ENCODE assay signal across 26 cellular contexts in genomic region chr12:130412384-130412783, GRCh38.
"Had no signal": no experiment of that assay in that cellular context is flagged by ENCODE, and none has a peak within 500 bp of the region (broad histone marks: within the 10 kb centered on the region; RNA-seq: fewer than 3 reads in every experiment).

No MANE protein-coding gene starts in this region.

- H3K36me3 ChIP-seq: stomach, suprapubic skin, thoracic aorta, thyroid gland, tibial artery, tibial nerve, transverse colon, upper lobe of left lung, upper lobe of right lung, uterus, vagina had no signal

- ATAC-seq: stimulated activated effector memory CD8-positive, alpha-beta T cell treated with anti-CD3 and anti-CD28 coated beads, Interleukin-12 subunit alpha, Interleukin-12 subunit beta, amount 100 ng/mL, for 72 hours; stimulated activated memory B cell treated with anti-CD40 and anti-IgM and Interleukin-4, amounts not matched to agents 10 μg/mL and 1 μg/mL and 100 μg/mL, for 72 hours; stimulated activated naive B cell treated with anti-CD40 and anti-IgM and Interleukin-4, amounts not matched to agents 10 μg/mL and 1 μg/mL and 100 μg/mL, for 72 hours; stimulated activated naive CD8-positive, alpha-beta T cell treated with anti-CD3 and anti-CD28 coated beads, Interleukin-15, amount 100 ng/mL, for 72 hours; stimulated activated naive CD8-positive, alpha-beta T cell treated with anti-CD3 and anti-CD28 coated beads, Interleukin-15, Interleukin-2, amounts not matched to agents 100 U/mL and 50 U/mL, for 24 hours; upper lobe of right lung had no signal

- H3K27me3 ChIP-seq: suprapubic skin, testis, thyroid gland, tibial nerve, transverse colon, upper lobe of left lung, upper lobe of right lung, uterus, vagina had no signal

- H3K4me3 ChIP-seq: stomach, suprapubic skin, testis, thoracic aorta, thyroid gland, tibial artery, tibial nerve, transverse colon, upper lobe of left lung, upper lobe of right lung, uterus, vagina had no signal

- H3K4me1 ChIP-seq: stomach, suprapubic skin, testis, thyroid gland, tibial artery, tibial nerve, transverse colon, upper lobe of left lung, upper lobe of right lung, uterus, vagina had no signal

- H3K27ac ChIP-seq: stomach, suprapubic skin, testis, thoracic aorta, thyroid gland, tibial artery, tibial nerve, transverse colon, upper lobe of left lung, upper lobe of right lung, uterus, vagina had no signal

- DNase-seq: stimulated activated CD4-positive, alpha-beta T cell treated with anti-CD3 and anti-CD28 coated beads, Interleukin-2, amount 100 ng/mL, for 48 hours; stimulated activated CD4-positive, alpha-beta T cell treated with anti-CD3 and anti-CD28 coated beads, Interleukin-4, amount 100 ng/mL, for 1 hour; stimulated activated CD4-positive, alpha-beta T cell treated with anti-CD3 and anti-CD28 coated beads, Interleukin-4, amount 100 ng/mL, for 24 hours; stimulated activated CD4-positive, alpha-beta T cell treated with anti-CD3 and anti-CD28 coated beads, Interleukin-4, amount 100 ng/mL, for 4 hours; stimulated activated CD8-positive, alpha-beta memory T cell treated with anti-CD3 and anti-CD28 coated beads, Interleukin-4, amount 100 ng/mL, for 48 hours; stimulated activated naive B cell treated with anti-CD40 and anti-IgM and Interleukin-4, amounts not matched to agents 10 μg/mL and 1 μg/mL and 100 μg/mL, for 72 hours; stimulated activated naive CD4-positive, alpha-beta T cell; stimulated activated naive CD4-positive, alpha-beta T cell treated with Interleukin-2 at 50 U/mL for 16 hours; stimulated activated naive CD8-positive, alpha-beta T cell treated with anti-CD3 and anti-CD28 coated beads, Interleukin-15, amount 100 ng/mL, for 72 hours; stimulated activated naive CD8-positive, alpha-beta T cell treated with anti-CD3 and anti-CD28 coated beads, Interleukin-15, Interleukin-2, amounts not matched to agents 100 U/mL and 50 U/mL, for 24 hours; stomach; substantia nigra; testis; thyroid gland; tibial artery; transverse colon; trophoblast cell; upper lobe of left lung; upper lobe of right lung; uterus had no signal

- H3K9me3 ChIP-seq: stomach, suprapubic skin, testis, thoracic aorta, thyroid gland, tibial artery, transverse colon, upper lobe of left lung, upper lobe of right lung, uterus, vagina had no signal
